10 cellular contexts compared by ENCODE assay signal in the genomic region with DNA sequence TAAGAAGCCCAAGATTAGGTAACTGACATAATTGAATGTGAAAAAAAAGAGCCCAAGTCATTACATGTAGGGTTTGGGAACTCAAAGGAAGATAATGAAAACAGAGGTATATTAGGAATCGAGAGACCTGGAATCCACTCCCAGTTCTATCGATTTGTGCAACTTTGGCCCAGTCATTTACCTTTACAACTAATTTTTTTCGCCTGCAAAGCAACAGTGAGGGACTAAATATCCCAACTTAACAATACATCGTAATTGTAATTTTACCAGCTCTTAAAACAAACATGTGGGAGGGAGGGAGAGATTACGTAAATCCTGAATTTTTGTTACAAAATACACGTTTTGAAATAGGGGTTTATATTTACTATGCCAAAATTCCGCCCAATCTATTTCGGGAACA. TPM values are rescaled to one million over a fixed set of nuclear protein-coding genes. Genes with fewer than 3 reads are reported as not detected.
A peak's percentile ranks its signal among the peaks of the same experiment; 100 is the strongest.
DNase-seq lines count a peak whose midpoint lies in the region; ATAC-seq and TF ChIP-seq lines count a peak whose summit lies in the region.
"Had no signal": no experiment of that assay in that cellular context is flagged by ENCODE, and none has a peak within 500 bp of the region (broad histone marks: within the 10 kb centered on the region; RNA-seq: fewer than 3 reads in every experiment).

No MANE protein-coding gene starts in this region.

- intact Hi-C loops in left ventricle myocardium inferior (cut with micrococcal nuclease), result no loop called here
- intact Hi-C loops in left ventricle myocardium superior (cut with micrococcal nuclease), result no loop called here
- intact Hi-C loops in lower lobe of right lung (cut with DNase I), result no loop called here
- intact Hi-C loops in vagina (cut with DNase I), result no loop called here

- H3K4me1 Mint-ChIP-seq in activated naive CD8-positive, alpha-beta T cell treated with anti-CD3 and anti-CD28 coated beads, Interleukin-2, amount 50 U/mL, for 24 hours, result peaks cover 45% of the 10 kb centered on the region

- peaks cover 5% of the 10 kb centered on the region for H3K27me3 Mint-ChIP-seq in activated naive CD8-positive, alpha-beta T cell treated with anti-CD3 and anti-CD28 coated beads, Interleukin-2, amount 50 U/mL, for 24 hours

- TF ChIP-seq CTCF in left ventricle myocardium inferior (IDR thresholded peaks at IDR 0.05; ENCODE audit: borderline replicate concordance) (no peak), lower lobe of right lung (IDR thresholded peaks at IDR 0.05) (no peak), vagina (IDR thresholded peaks at IDR 0.05) (no peak)

- H3K36me3 Mint-ChIP-seq in activated naive CD8-positive, alpha-beta T cell treated with anti-CD3 and anti-CD28 coated beads, Interleukin-2, amount 50 U/mL, for 24 hours (ENCODE audit: low read depth), result peaks cover 22% of the 10 kb centered on the region

- DNase-seq in left ventricle myocardium inferior (no peak), left ventricle myocardium superior (no peak), lower lobe of right lung (no peak), vagina (ENCODE audit: extremely low spot score in 2 of 2) (no peak), COR-L47 (lab: John Stamatoyannopoulos, UW) (no peak), Ammon's horn (ENCODE audit: low spot score) (no peak)
- no peak for DNase-seq in activated naive CD8-positive, alpha-beta T cell treated with anti-CD3 and anti-CD28 coated beads, Interleukin-2, amount 50 U/mL, for 24 hours
- DNase-seq: foreskin melanocyte, NCI-H146 had no signal

- H3K4me3 ChIP-seq in left ventricle myocardium inferior, result peak overlapping the region; percentile 93
- H3K4me3 ChIP-seq in lower lobe of right lung, result peak overlapping the region; percentile 98
- peak overlapping the region; percentile 71 to 79 for H3K4me3 ChIP-seq in vagina

- no peak overlapping the region for H3K27ac Mint-ChIP-seq in activated naive CD8-positive, alpha-beta T cell treated with anti-CD3 and anti-CD28 coated beads, Interleukin-2, amount 50 U/mL, for 24 hours

- H3K4me1 ChIP-seq in left ventricle myocardium inferior, result peaks cover 48% of the 10 kb centered on the region
- peaks cover 38% of the 10 kb centered on the region for H3K4me1 ChIP-seq in lower lobe of right lung
- H3K4me1 ChIP-seq in vagina, result peaks cover 39% of the 10 kb centered on the region

- TF ChIP-seq POLR2A in vagina (IDR thresholded peaks at IDR 0.05), result no peak

- peaks cover 6% of the 10 kb centered on the region for H3K27me3 ChIP-seq in left ventricle myocardium inferior (ENCODE audit: low read depth)
- peaks cover 3% of the 10 kb centered on the region for H3K27me3 ChIP-seq in lower lobe of right lung (ENCODE audit: low read depth)
- H3K27me3 ChIP-seq in vagina, result no peaks in the 10 kb centered on the region

- H3K27ac ChIP-seq in left ventricle myocardium inferior (replicated peaks) (no peak overlapping the region), lower lobe of right lung (no peak overlapping the region), vagina (no peak overlapping the region)

- H3K9me3 Mint-ChIP-seq in activated naive CD8-positive, alpha-beta T cell treated with anti-CD3 and anti-CD28 coated beads, Interleukin-2, amount 50 U/mL, for 24 hours, result peaks cover 6% of the 10 kb centered on the region

- no peak for ATAC-seq in left ventricle myocardium superior
- no peak for ATAC-seq in activated naive CD8-positive, alpha-beta T cell treated with anti-CD3 and anti-CD28 coated beads, Interleukin-2, amount 50 U/mL, for 24 hours
- no peak for ATAC-seq in lower lobe of right lung
- no peak for ATAC-seq in HG02642 (IDR thresholded peaks at IDR 0.05; ENCODE audit: poor library complexity, unreplicated experiment)

- H3K36me3 ChIP-seq in left ventricle myocardium inferior (no peaks in the 10 kb centered on the region), lower lobe of right lung (no peaks in the 10 kb centered on the region), vagina (no peaks in the 10 kb centered on the region)

- H3K9me3 ChIP-seq in left ventricle myocardium inferior (replicated peaks) (no peaks in the 10 kb centered on the region), lower lobe of right lung (no peaks in the 10 kb centered on the region), vagina (no peaks in the 10 kb centered on the region)

- H3K4me3 Mint-ChIP-seq in activated naive CD8-positive, alpha-beta T cell treated with anti-CD3 and anti-CD28 coated beads, Interleukin-2, amount 50 U/mL, for 24 hours, result peak overlapping the region; percentile 91

RNA-seq across cellular contexts. Expression of gene MINDY3, which starts 1.4 kb away (rescaled TPM):
- total RNA-seq in left ventricle myocardium inferior (22.5 TPM), left ventricle myocardium superior (18.5 TPM), lower lobe of right lung (30.2 TPM), vagina (25.0 TPM)
